In the genomic region with DNA sequence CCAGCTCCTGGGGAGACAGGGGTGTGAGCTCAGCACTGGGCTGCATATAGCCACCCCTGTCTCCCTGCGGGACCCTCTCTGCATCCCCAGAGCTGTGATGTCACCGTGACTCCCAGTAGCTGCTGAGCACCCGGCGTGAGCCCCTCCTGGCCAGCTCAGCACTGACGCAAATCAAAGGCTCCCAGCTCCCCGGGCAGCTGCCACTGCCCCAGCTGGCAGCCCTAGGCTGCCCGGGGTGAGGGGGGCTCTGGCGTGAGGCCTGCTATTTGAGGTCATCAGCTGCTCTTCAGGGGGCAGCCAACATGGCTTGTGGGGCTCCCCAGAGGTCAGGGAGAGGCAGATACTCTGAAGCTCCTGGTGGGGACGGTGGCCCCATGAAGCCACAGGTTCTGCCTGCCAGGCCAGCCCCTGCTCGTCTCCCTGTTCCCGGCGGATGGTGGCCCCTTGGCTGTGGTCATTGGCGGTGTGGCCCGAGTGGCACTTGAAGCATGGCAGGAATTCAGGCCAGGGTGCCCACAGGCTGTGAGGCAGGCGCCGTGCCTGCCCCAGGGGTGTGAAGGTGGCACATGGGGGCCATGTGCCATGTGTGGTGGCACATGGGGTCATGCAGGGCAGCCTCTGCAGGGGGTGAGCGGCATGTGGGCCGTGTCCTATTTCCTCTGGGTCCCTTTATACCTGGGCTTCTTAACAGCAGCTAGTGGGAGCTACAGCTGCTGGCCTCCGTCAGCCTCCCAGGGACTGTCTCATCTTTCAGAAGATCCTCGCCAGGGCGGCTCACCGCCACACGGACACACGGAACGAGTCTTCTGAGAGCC, we compare ENCODE assay signal across 14 cellular contexts.
DNase-seq lines count a peak whose midpoint lies in the region; ATAC-seq and TF ChIP-seq lines count a peak whose summit lies in the region.
"Had no signal": no experiment of that assay in that cellular context is flagged by ENCODE, and none has a peak within 500 bp of the region (broad histone marks: within the 10 kb centered on the region; RNA-seq: fewer than 3 reads in every experiment).

No MANE protein-coding gene starts in this region.

- no peaks in the 10 kb centered on the region for H3K9me2 ChIP-seq in MM.1S (replicated peaks; ENCODE audit: insufficient read depth, low read length)

- no peaks in the 10 kb centered on the region for H4K20me1 ChIP-seq in MM.1S (ENCODE audit: insufficient read depth, low read length)

- no peak for ATAC-seq in activated CD8-positive, alpha-beta T cell treated with anti-CD3 and anti-CD28 coated beads for 36 hours
- ATAC-seq: stimulated activated memory B cell treated with anti-CD40 and anti-IgM and Interleukin-4, amounts not matched to agents 10 μg/mL and 1 μg/mL and 100 μg/mL, for 72 hours had no signal

- no peak overlapping the region for H2AFZ ChIP-seq in MM.1S (ENCODE audit: low read length)

- peaks cover 35% of the 10 kb centered on the region for H3K4me1 ChIP-seq in left ventricle myocardium inferior
- peaks cover 28% of the 10 kb centered on the region for H3K4me1 ChIP-seq in skeletal muscle satellite cell (ENCODE audit: control insufficient read depth, insufficient read depth, low read length)
- peaks cover 7% of the 10 kb centered on the region; the same call in 1 of the 2 replicates for H3K4me1 ChIP-seq in MM.1S (ENCODE audit: low read length)

- H3F3A ChIP-seq in MM.1S (ENCODE audit: insufficient read depth, low read length) = no peaks in the 10 kb centered on the region

- H3K9me3 Mint-ChIP-seq in activated CD8-positive, alpha-beta T cell treated with anti-CD3 and anti-CD28 coated beads for 36 hours = no peaks in the 10 kb centered on the region

- H3K27ac Mint-ChIP-seq in activated CD8-positive, alpha-beta T cell treated with anti-CD3 and anti-CD28 coated beads for 36 hours = no peak overlapping the region
- H3K27ac Mint-ChIP-seq: stimulated activated memory B cell treated with anti-CD40 and anti-IgM and Interleukin-4, amounts not matched to agents 10 μg/mL and 1 μg/mL and 100 μg/mL, for 72 hours had no signal

- TF ChIP-seq CTCF in left ventricle myocardium inferior (IDR thresholded peaks at IDR 0.05; ENCODE audit: borderline replicate concordance) (no peak), MM.1S (IDR thresholded peaks at IDR 0.05; ENCODE audit: low read length) (no peak)
- no peak for TF ChIP-seq CTCF in activated CD8-positive, alpha-beta T cell treated with anti-CD3 and anti-CD28 coated beads for 36 hours (IDR thresholded peaks at IDR 0.05)

- H3K9me3 ChIP-seq in left ventricle myocardium inferior (replicated peaks) (no peaks in the 10 kb centered on the region), skeletal muscle satellite cell (replicated peaks; ENCODE audit: low read length) (no peaks in the 10 kb centered on the region), MM.1S (replicated peaks; ENCODE audit: insufficient read depth, low read length) (no peaks in the 10 kb centered on the region)
- H3K9me3 ChIP-seq: MG63 had no signal

- H3K36me3 ChIP-seq in left ventricle myocardium inferior (no peaks in the 10 kb centered on the region), skeletal muscle satellite cell (ENCODE audit: insufficient read depth, low read length) (no peaks in the 10 kb centered on the region), MM.1S (replicated peaks; ENCODE audit: insufficient read depth, low read length) (no peaks in the 10 kb centered on the region)
- H3K36me3 ChIP-seq: cardiac muscle cell, MG63, WERI-Rb-1 had no signal

- POLR2A ChIA-PET in activated CD8-positive, alpha-beta T cell treated with anti-CD3 and anti-CD28 coated beads for 36 hours (lab: Charles Lee) = no interaction called here

- no peaks in the 10 kb centered on the region for H3K79me2 ChIP-seq in MM.1S (ENCODE audit: low read length)

- H3K27me3 ChIP-seq in left ventricle myocardium inferior (ENCODE audit: low read depth) = no peaks in the 10 kb centered on the region
- no peaks in the 10 kb centered on the region for H3K27me3 ChIP-seq in skeletal muscle satellite cell (ENCODE audit: control insufficient read depth, insufficient read depth, low read length)
- 0 out of 2 replicates have a peak, but pooled peaks cover 6% of the 10 kb centered on the region for H3K27me3 ChIP-seq in MM.1S (replicated peaks; ENCODE audit: insufficient read depth, low read length)
- H3K27me3 ChIP-seq: cardiac muscle cell, MG63 had no signal

- peak; percentile 33 for DNase-seq in DMS 273 (lab: John Stamatoyannopoulos, UW; ENCODE audit: unreplicated experiment)
- no peak for DNase-seq in DMS 273 treated with DMSO at 0.1 percent for 48 hours (lab: John Stamatoyannopoulos, UW)
- peak; percentile 48 to 87 for DNase-seq in SHP77 (lab: John Stamatoyannopoulos, UW)
- DNase-seq in left ventricle myocardium inferior = peak; percentile 38
- DNase-seq in activated CD8-positive, alpha-beta T cell treated with anti-CD3 and anti-CD28 coated beads for 36 hours = no peak
- no peak for DNase-seq in SK-N-DZ (ENCODE audit: low spot score)
- DNase-seq in MM.1S = no peak
- DNase-seq: activated naive CD4-positive, alpha-beta T cell treated with Interleukin-2 at 50 U/mL for 16 hours; WERI-Rb-1 had no signal

- H3K27ac ChIP-seq in left ventricle myocardium inferior (replicated peaks) (no peak overlapping the region), MM.1S (ENCODE audit: low read length) (no peak overlapping the region)
- H3K27ac ChIP-seq: 22Rv1, cardiac muscle cell, WERI-Rb-1 had no signal

- H3K27me3 Mint-ChIP-seq in activated CD8-positive, alpha-beta T cell treated with anti-CD3 and anti-CD28 coated beads for 36 hours = no peaks in the 10 kb centered on the region

- CTCF ChIA-PET in activated CD8-positive, alpha-beta T cell treated with anti-CD3 and anti-CD28 coated beads for 36 hours (lab: Charles Lee) = no interaction called here

- H3K9ac ChIP-seq in skeletal muscle satellite cell (ENCODE audit: low read depth, low read length) = peak overlapping the region; percentile 77
- no peak overlapping the region for H3K9ac ChIP-seq in MM.1S (ENCODE audit: low read length)

- no peak overlapping the region for H3K4me3 Mint-ChIP-seq in activated CD8-positive, alpha-beta T cell treated with anti-CD3 and anti-CD28 coated beads for 36 hours
- H3K4me3 Mint-ChIP-seq: stimulated activated memory B cell treated with anti-CD40 and anti-IgM and Interleukin-4, amounts not matched to agents 10 μg/mL and 1 μg/mL and 100 μg/mL, for 72 hours had no signal

- peaks cover 3% of the 10 kb centered on the region for H3K4me1 Mint-ChIP-seq in activated CD8-positive, alpha-beta T cell treated with anti-CD3 and anti-CD28 coated beads for 36 hours (ENCODE audit: low read depth)

- H3K4me2 ChIP-seq in skeletal muscle satellite cell (ENCODE audit: low read length) = peak overlapping the region; percentile 74
- H3K4me2 ChIP-seq in MM.1S (ENCODE audit: low read depth, low read length) = no peak overlapping the region

- no peaks in the 10 kb centered on the region for H3K36me3 Mint-ChIP-seq in activated CD8-positive, alpha-beta T cell treated with anti-CD3 and anti-CD28 coated beads for 36 hours (ENCODE audit: low read depth)
- H3K36me3 Mint-ChIP-seq: stimulated activated memory B cell treated with anti-CD40 and anti-IgM and Interleukin-4, amounts not matched to agents 10 μg/mL and 1 μg/mL and 100 μg/mL, for 72 hours had no signal

- intact Hi-C loops in left ventricle myocardium inferior (cut with micrococcal nuclease) = no loop called here
- intact Hi-C loops in activated CD8-positive, alpha-beta T cell treated with anti-CD3 and anti-CD28 coated beads for 36 hours (cut with micrococcal nuclease) = no loop called here

- H3K4me3 ChIP-seq in left ventricle myocardium inferior (no peak overlapping the region), skeletal muscle satellite cell (ENCODE audit: low read length) (peak overlapping the region; percentile 48), MM.1S (ENCODE audit: low read length) (no peak overlapping the region)
- H3K4me3 ChIP-seq: cardiac muscle cell, MG63 had no signal

Comparison
In these comparisons a context has a peak if more than half of its experiments do, and no peak if none do; other contexts are left out.
1. DNase-seq: peak in DMS 273 (single experiment), SHP77 (2 of 2) and left ventricle myocardium inferior (single experiment); none in DMS 273 treated with DMSO at 0.1 percent for 48 hours (single experiment), activated CD8-positive, alpha-beta T cell treated with anti-CD3 and anti-CD28 coated beads for 36 hours (single experiment), SK-N-DZ (single experiment) and MM.1S (single experiment).